In the genomic region with DNA sequence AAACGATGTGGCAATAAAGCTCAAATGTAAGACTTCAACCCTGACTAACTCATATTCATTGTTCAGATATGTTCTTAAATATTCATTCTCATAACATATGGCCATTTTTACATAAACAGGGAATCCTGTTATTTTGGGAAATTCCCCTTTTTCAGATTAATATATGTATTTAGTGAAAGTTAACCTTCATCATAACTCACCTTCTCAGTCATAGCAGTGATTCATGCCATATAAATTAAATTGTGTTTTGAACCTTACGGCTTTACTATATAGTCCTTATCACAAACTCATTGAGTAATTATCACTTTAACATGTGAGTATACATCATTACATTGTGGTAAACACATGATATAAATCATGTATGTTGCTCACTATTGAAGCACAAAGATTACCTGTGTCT, we compare ENCODE assay signal across 1 cellular context.
TF ChIP-seq lines count a peak whose summit lies in the region.

No MANE protein-coding gene starts in this region.

TF ChIP-seq in IMR-90, 13 proteins besides CTCF, POLR2A, EP300 and RAD21 (continued from another document):
- TF ChIP-seq, protein P1, sequence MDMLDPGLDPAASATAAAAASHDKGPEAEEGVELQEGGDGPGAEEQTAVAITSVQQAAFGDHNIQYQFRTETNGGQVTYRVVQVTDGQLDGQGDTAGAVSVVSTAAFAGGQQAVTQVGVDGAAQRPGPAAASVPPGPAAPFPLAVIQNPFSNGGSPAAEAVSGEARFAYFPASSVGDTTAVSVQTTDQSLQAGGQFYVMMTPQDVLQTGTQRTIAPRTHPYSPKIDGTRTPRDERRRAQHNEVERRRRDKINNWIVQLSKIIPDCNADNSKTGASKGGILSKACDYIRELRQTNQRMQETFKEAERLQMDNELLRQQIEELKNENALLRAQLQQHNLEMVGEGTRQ (IDR thresholded peaks at IDR 0.05; ENCODE audit: low read depth, low read length), result no peak
- TF ChIP-seq CEBPB (IDR thresholded peaks at IDR 0.05; ENCODE audit: low read depth, low read length) (no peak), RFX5 (IDR thresholded peaks at IDR 0.05; ENCODE audit: low read depth, low read length) (no peak), RCOR1 (IDR thresholded peaks at IDR 0.05; ENCODE audit: insufficient replicate concordance, low read length) (no peak)
